ENCODE assay signal across 8 cellular contexts in the genomic region with DNA sequence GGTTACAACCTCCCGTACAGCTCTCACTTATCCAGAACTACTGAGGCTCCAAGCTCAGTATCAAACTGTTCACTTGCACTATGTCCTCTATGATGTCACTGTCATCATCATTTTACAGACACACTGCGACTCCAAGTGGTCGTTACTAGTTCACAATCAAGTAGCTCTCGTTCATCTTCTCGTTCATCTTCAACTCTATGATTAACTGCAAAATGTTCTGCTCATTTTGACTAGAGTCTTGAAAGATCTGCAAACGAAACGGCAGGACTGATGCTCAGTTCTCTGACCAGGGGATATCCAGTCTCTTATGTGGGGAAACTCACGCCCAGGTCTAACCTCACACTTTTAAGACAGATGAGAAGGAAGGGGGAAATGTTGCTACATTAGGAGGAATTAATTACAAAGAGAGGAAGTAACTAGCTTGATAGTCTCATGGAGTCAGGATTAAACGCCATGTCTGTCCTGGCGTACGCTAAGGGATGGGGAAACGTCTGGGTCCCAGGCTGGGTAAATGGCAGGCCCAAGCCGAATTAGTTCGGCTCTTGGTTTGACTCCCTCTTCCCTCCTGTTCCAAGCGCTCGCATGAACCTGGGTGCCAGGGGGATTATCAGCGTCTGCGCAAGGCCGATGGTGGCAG. TPM values are rescaled to one million over a fixed set of nuclear protein-coding genes. Genes with fewer than 3 reads are reported as not detected.
DNase-seq lines count a peak whose midpoint lies in the region; TF ChIP-seq lines count a peak whose summit lies in the region.

No MANE protein-coding gene starts in this region.

- H3K4me3 ChIP-seq in NB4 (ENCODE audit: low read depth, low read length) (peak overlapping the region; percentile 69), hepatocyte (peak overlapping the region; percentile 47), skeletal muscle satellite cell (ENCODE audit: low read length) (peak overlapping the region; percentile 75)

- no peaks in the 10 kb centered on the region for H3K36me3 ChIP-seq in hepatocyte (replicated peaks; ENCODE audit: insufficient read depth, low read depth)
- H3K36me3 ChIP-seq in skeletal muscle satellite cell (ENCODE audit: insufficient read depth, low read length), result peaks cover 4% of the 10 kb centered on the region

- DNase-seq in DMS153 treated with DMSO at 0.1 percent for 48 hours (lab: John Stamatoyannopoulos, UW; ENCODE audit: unreplicated experiment) (peak; percentile 2), NB4 (ENCODE audit: low read depth) (peak; percentile 75), hepatocyte (ENCODE audit: low spot score) (no peak), cerebellar nuclear complex (lab: John Stamatoyannopoulos, UW) (no peak)
- no peak for DNase-seq in stimulated activated CD4-positive, alpha-beta T cell treated with anti-CD3 and anti-CD28 coated beads, Interleukin-4, amount 100 ng/mL, for 1 hour
- no peak for DNase-seq in activated CD8-positive, alpha-beta memory T cell treated with anti-CD3 and anti-CD28 coated beads for 24 hours

- peak overlapping the region; percentile 96 for H3K9ac ChIP-seq in skeletal muscle satellite cell (ENCODE audit: low read depth, low read length)

- peak overlapping the region; percentile 92 for H2AFZ ChIP-seq in hepatocyte

- no peaks in the 10 kb centered on the region for H3K27me3 Mint-ChIP-seq in activated naive CD8-positive, alpha-beta T cell

- peak overlapping the region; percentile 92 for H3K27ac Mint-ChIP-seq in activated naive CD8-positive, alpha-beta T cell

- H3K9me3 Mint-ChIP-seq in activated naive CD8-positive, alpha-beta T cell (ENCODE audit: low read depth), result no peaks in the 10 kb centered on the region

- TF ChIP-seq CTCF in NB4 (IDR thresholded peaks at IDR 0.05; ENCODE audit: low read depth, low read length), result no peak
- no peak for TF ChIP-seq CTCF in hepatocyte (IDR thresholded peaks at IDR 0.05; ENCODE audit: poor library complexity)

- no peak for TF ChIP-seq POLR2A in NB4 (IDR thresholded peaks at IDR 0.05; ENCODE audit: extremely low read depth, insufficient read length)

- H3K4me1 ChIP-seq in hepatocyte (ENCODE audit: insufficient read depth) (peaks cover 15% of the 10 kb centered on the region), skeletal muscle satellite cell (ENCODE audit: control insufficient read depth, insufficient read depth, low read length) (peaks cover 32% of the 10 kb centered on the region)

- H3K9me3 ChIP-seq in hepatocyte (ENCODE audit: low read depth), result no peaks in the 10 kb centered on the region
- no peaks in the 10 kb centered on the region for H3K9me3 ChIP-seq in skeletal muscle satellite cell (replicated peaks; ENCODE audit: low read length)

- H3K9me2 ChIP-seq in hepatocyte (replicated peaks; ENCODE audit: insufficient read depth), result no peaks in the 10 kb centered on the region

- H3K36me3 Mint-ChIP-seq in activated naive CD8-positive, alpha-beta T cell, result peaks cover 12% of the 10 kb centered on the region

- H3K79me2 ChIP-seq in hepatocyte, result peaks cover 18% of the 10 kb centered on the region

- peak overlapping the region; percentile 98 for H3K27ac ChIP-seq in hepatocyte

- H3K4me1 Mint-ChIP-seq in activated naive CD8-positive, alpha-beta T cell (ENCODE audit: low read depth), result peaks cover 31% of the 10 kb centered on the region

- H3K4me3 Mint-ChIP-seq in activated naive CD8-positive, alpha-beta T cell, result peak overlapping the region; percentile 94

- 44% methylated on average over 19 of the region's 19 CpGs for whole genome bisulfite sequencing in hepatocyte (ENCODE audit: low lambda C conversion rate, missing lambda C conversion rate)

- H3K4me2 ChIP-seq in hepatocyte, result peak overlapping the region; percentile 84
- H3K4me2 ChIP-seq in skeletal muscle satellite cell (ENCODE audit: low read length), result peak overlapping the region; percentile 98

- H4K20me1 ChIP-seq in hepatocyte (ENCODE audit: insufficient read depth, poor library complexity, severe bottlenecking), result no peaks in the 10 kb centered on the region

- H3K27me3 ChIP-seq in hepatocyte, result no peaks in the 10 kb centered on the region
- H3K27me3 ChIP-seq in skeletal muscle satellite cell (ENCODE audit: control insufficient read depth, insufficient read depth, low read length), result no peaks in the 10 kb centered on the region

RNA-seq across cellular contexts. Expression of a gene that starts 0.8 kb away (rescaled TPM):
- total RNA-seq in hepatocyte, result 19.1 and 25.0 TPM in 2 replicates
- 67.3 and 73.5 TPM in 2 replicates for polyA plus RNA-seq in hepatocyte
- 13.1 and 13.4 TPM in 2 replicates for total RNA-seq in skeletal muscle satellite cell (2012; rRNA removed)

RNA-seq across cellular contexts. Expression of a gene that starts 41.4 kb away (rescaled TPM):
- 16.4 and 17.5 TPM in 2 replicates for total RNA-seq in hepatocyte
- 7.7 and 9.7 TPM in 2 replicates for polyA plus RNA-seq in hepatocyte
- 23.8 and 26.9 TPM in 2 replicates for total RNA-seq in skeletal muscle satellite cell (2012; rRNA removed)

Comparison
In these comparisons a context has a peak if more than half of its experiments do, and no peak if none do; other contexts are left out.
1. DNase-seq: peak in DMS153 treated with DMSO at 0.1 percent for 48 hours (single experiment) and NB4 (single experiment); none in hepatocyte (single experiment), stimulated activated CD4-positive, alpha-beta T cell treated with anti-CD3 and anti-CD28 coated beads, Interleukin-4, amount 100 ng/mL, for 1 hour (single experiment), activated CD8-positive, alpha-beta memory T cell treated with anti-CD3 and anti-CD28 coated beads for 24 hours (single experiment) and cerebellar nuclear complex (0 of 2).
2. Peak in every context shown above with its lines, with median percentiles within 50 percentile points of each other: H3K4me3 ChIP-seq.